In genomic region chr18:24426398-24427294, GRCh38 we compare ENCODE assay signal across 1 cellular context.
TF ChIP-seq lines count a peak whose summit lies in the region.

Gene IMPACT (plus strand): TSS chr18:24426670. CDS start chr18:24426757, 87 bp downstream.

TF ChIP-seq in H1, 55 proteins besides CTCF, POLR2A, EP300 and RAD21 (continued from another document):
- peak; percentile 32 to 81; a peak in 1 of 4 replicates for TF ChIP-seq SIN3A (conservative IDR thresholded peaks at IDR 0.05 in 1 of 2, IDR thresholded peaks at IDR 0.05 in 1 of 2; ENCODE audit: low read depth in 1 of 2, low read length in 2 of 2)
- no peak for TF ChIP-seq SP2 (IDR thresholded peaks at IDR 0.05; ENCODE audit: low read length)
- TF ChIP-seq SIX5 (IDR thresholded peaks at IDR 0.05; ENCODE audit: low read depth, low read length), result no peak
- no peak; the same call in 1 of the 2 replicates for TF ChIP-seq SP4 (IDR thresholded peaks at IDR 0.05; ENCODE audit: low read length)
- peak; percentile 57; the same call in 1 of the 2 replicates for TF ChIP-seq GTF2F1 (IDR thresholded peaks at IDR 0.05; ENCODE audit: borderline replicate concordance, low read depth, low read length)
- TF ChIP-seq CREB1 (IDR thresholded peaks at IDR 0.05), result peak; percentile 33; the same call in 1 of the 2 replicates
- no peak for TF ChIP-seq SP1 (IDR thresholded peaks at IDR 0.05; ENCODE audit: low read depth, low read length)
- peak; percentile 94 for TF ChIP-seq TAF1 (IDR thresholded peaks at IDR 0.05; ENCODE audit: low read depth, low read length)
- TF ChIP-seq YY1 (IDR thresholded peaks at IDR 0.05; ENCODE audit: low read depth, low read length), result peak; percentile 27; the same call in 1 of the 2 replicates
- TF ChIP-seq BRCA1 (IDR thresholded peaks at IDR 0.05; ENCODE audit: low read depth, low read length), result no peak
- TF ChIP-seq, protein P1, sequence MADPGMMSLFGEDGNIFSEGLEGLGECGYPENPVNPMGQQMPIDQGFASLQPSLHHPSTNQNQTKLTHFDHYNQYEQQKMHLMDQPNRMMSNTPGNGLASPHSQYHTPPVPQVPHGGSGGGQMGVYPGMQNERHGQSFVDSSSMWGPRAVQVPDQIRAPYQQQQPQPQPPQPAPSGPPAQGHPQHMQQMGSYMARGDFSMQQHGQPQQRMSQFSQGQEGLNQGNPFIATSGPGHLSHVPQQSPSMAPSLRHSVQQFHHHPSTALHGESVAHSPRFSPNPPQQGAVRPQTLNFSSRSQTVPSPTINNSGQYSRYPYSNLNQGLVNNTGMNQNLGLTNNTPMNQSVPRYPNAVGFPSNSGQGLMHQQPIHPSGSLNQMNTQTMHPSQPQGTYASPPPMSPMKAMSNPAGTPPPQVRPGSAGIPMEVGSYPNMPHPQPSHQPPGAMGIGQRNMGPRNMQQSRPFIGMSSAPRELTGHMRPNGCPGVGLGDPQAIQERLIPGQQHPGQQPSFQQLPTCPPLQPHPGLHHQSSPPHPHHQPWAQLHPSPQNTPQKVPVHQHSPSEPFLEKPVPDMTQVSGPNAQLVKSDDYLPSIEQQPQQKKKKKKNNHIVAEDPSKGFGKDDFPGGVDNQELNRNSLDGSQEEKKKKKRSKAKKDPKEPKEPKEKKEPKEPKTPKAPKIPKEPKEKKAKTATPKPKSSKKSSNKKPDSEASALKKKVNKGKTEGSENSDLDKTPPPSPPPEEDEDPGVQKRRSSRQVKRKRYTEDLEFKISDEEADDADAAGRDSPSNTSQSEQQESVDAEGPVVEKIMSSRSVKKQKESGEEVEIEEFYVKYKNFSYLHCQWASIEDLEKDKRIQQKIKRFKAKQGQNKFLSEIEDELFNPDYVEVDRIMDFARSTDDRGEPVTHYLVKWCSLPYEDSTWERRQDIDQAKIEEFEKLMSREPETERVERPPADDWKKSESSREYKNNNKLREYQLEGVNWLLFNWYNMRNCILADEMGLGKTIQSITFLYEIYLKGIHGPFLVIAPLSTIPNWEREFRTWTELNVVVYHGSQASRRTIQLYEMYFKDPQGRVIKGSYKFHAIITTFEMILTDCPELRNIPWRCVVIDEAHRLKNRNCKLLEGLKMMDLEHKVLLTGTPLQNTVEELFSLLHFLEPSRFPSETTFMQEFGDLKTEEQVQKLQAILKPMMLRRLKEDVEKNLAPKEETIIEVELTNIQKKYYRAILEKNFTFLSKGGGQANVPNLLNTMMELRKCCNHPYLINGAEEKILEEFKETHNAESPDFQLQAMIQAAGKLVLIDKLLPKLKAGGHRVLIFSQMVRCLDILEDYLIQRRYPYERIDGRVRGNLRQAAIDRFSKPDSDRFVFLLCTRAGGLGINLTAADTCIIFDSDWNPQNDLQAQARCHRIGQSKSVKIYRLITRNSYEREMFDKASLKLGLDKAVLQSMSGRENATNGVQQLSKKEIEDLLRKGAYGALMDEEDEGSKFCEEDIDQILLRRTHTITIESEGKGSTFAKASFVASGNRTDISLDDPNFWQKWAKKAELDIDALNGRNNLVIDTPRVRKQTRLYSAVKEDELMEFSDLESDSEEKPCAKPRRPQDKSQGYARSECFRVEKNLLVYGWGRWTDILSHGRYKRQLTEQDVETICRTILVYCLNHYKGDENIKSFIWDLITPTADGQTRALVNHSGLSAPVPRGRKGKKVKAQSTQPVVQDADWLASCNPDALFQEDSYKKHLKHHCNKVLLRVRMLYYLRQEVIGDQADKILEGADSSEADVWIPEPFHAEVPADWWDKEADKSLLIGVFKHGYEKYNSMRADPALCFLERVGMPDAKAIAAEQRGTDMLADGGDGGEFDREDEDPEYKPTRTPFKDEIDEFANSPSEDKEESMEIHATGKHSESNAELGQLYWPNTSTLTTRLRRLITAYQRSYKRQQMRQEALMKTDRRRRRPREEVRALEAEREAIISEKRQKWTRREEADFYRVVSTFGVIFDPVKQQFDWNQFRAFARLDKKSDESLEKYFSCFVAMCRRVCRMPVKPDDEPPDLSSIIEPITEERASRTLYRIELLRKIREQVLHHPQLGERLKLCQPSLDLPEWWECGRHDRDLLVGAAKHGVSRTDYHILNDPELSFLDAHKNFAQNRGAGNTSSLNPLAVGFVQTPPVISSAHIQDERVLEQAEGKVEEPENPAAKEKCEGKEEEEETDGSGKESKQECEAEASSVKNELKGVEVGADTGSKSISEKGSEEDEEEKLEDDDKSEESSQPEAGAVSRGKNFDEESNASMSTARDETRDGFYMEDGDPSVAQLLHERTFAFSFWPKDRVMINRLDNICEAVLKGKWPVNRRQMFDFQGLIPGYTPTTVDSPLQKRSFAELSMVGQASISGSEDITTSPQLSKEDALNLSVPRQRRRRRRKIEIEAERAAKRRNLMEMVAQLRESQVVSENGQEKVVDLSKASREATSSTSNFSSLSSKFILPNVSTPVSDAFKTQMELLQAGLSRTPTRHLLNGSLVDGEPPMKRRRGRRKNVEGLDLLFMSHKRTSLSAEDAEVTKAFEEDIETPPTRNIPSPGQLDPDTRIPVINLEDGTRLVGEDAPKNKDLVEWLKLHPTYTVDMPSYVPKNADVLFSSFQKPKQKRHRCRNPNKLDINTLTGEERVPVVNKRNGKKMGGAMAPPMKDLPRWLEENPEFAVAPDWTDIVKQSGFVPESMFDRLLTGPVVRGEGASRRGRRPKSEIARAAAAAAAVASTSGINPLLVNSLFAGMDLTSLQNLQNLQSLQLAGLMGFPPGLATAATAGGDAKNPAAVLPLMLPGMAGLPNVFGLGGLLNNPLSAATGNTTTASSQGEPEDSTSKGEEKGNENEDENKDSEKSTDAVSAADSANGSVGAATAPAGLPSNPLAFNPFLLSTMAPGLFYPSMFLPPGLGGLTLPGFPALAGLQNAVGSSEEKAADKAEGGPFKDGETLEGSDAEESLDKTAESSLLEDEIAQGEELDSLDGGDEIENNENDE (IDR thresholded peaks at IDR 0.05; ENCODE audit: insufficient replicate concordance, low read length), result no peak
- TF ChIP-seq TCF12 (IDR thresholded peaks at IDR 0.05; ENCODE audit: low read depth, low read length), result no peak
- TF ChIP-seq TEAD4 (IDR thresholded peaks at IDR 0.05; ENCODE audit: low read depth, low read length), result peak; percentile 36; the same call in 1 of the 2 replicates
- TF ChIP-seq CEBPB (IDR thresholded peaks at IDR 0.05; ENCODE audit: low read depth, low read length), result no peak
- no peak for TF ChIP-seq NRF1 (IDR thresholded peaks at IDR 0.05; ENCODE audit: low read depth, low read length)
- TF ChIP-seq RXRA (IDR thresholded peaks at IDR 0.05; ENCODE audit: insufficient read depth, low read depth, low read length), result no peak
- peak; percentile 51 for TF ChIP-seq SRF (IDR thresholded peaks at IDR 0.05; ENCODE audit: low read depth, low read length)
- TF ChIP-seq KDM4A (IDR thresholded peaks at IDR 0.05; ENCODE audit: low read depth, low read length, severe bottlenecking), result peak; percentile 59
- no peak for TF ChIP-seq HDAC6 (IDR thresholded peaks at IDR 0.05; ENCODE audit: low read depth, low read length)
- TF ChIP-seq RFX5 (IDR thresholded peaks at IDR 0.05; ENCODE audit: borderline replicate concordance, low read depth, low read length), result no peak
- TF ChIP-seq, protein P2, sequence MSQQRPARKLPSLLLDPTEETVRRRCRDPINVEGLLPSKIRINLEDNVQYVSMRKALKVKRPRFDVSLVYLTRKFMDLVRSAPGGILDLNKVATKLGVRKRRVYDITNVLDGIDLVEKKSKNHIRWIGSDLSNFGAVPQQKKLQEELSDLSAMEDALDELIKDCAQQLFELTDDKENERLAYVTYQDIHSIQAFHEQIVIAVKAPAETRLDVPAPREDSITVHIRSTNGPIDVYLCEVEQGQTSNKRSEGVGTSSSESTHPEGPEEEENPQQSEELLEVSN (IDR thresholded peaks at IDR 0.05), result no peak; the same call in 1 of the 2 replicates
- TF ChIP-seq, protein P3, sequence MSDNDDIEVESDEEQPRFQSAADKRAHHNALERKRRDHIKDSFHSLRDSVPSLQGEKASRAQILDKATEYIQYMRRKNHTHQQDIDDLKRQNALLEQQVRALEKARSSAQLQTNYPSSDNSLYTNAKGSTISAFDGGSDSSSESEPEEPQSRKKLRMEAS (IDR thresholded peaks at IDR 0.05), result peak; percentile 90
- peak; percentile 83 for TF ChIP-seq CHD2 (IDR thresholded peaks at IDR 0.05; ENCODE audit: low read length)
- TF ChIP-seq SAP30 (IDR thresholded peaks at IDR 0.05; ENCODE audit: insufficient read depth, insufficient replicate concordance, low read length), result no peak
- TF ChIP-seq, protein P4, sequence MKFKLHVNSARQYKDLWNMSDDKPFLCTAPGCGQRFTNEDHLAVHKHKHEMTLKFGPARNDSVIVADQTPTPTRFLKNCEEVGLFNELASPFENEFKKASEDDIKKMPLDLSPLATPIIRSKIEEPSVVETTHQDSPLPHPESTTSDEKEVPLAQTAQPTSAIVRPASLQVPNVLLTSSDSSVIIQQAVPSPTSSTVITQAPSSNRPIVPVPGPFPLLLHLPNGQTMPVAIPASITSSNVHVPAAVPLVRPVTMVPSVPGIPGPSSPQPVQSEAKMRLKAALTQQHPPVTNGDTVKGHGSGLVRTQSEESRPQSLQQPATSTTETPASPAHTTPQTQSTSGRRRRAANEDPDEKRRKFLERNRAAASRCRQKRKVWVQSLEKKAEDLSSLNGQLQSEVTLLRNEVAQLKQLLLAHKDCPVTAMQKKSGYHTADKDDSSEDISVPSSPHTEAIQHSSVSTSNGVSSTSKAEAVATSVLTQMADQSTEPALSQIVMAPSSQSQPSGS (IDR thresholded peaks at IDR 0.05; ENCODE audit: low read length), result no peak
- no peak for TF ChIP-seq BACH1 (IDR thresholded peaks at IDR 0.05; ENCODE audit: low read length)
- TF ChIP-seq SUZ12 (IDR thresholded peaks at IDR 0.05; ENCODE audit: low read length), result no peak
- TF ChIP-seq CTBP2 (IDR thresholded peaks at IDR 0.05; ENCODE audit: borderline replicate concordance, insufficient read depth, insufficient read length, low read length), result no peak
- TF ChIP-seq GABPA (IDR thresholded peaks at IDR 0.05; ENCODE audit: borderline replicate concordance, insufficient read depth, low read length), result peak; percentile 99
- TF ChIP-seq JUN (IDR thresholded peaks at IDR 0.05; ENCODE audit: low read depth, low read length), result no peak
- TF ChIP-seq ASH2L (IDR thresholded peaks at IDR 0.05; ENCODE audit: low read length), result peak; percentile 91
- no peak for TF ChIP-seq CBX8 (IDR thresholded peaks at IDR 0.05; ENCODE audit: borderline replicate concordance, low read depth, low read length)
- TF ChIP-seq BCL11A (IDR thresholded peaks at IDR 0.05; ENCODE audit: low read depth in 2 of 2, low read length in 2 of 2), result no peak
- TF ChIP-seq TBP (IDR thresholded peaks at IDR 0.05; ENCODE audit: low read depth, low read length), result peak; percentile 84
- TF ChIP-seq KDM1A (IDR thresholded peaks at IDR 0.05; ENCODE audit: borderline replicate concordance, low read length), result no peak
- no peak for TF ChIP-seq USF2 (IDR thresholded peaks at IDR 0.05; ENCODE audit: low read length)
- TF ChIP-seq ZNF274 (IDR thresholded peaks at IDR 0.05; ENCODE audit: borderline replicate concordance, extremely low read depth, low read length), result no peak
- TF ChIP-seq POLR2AphosphoS5 (IDR thresholded peaks at IDR 0.05; ENCODE audit: low read depth, low read length), result peak; percentile 95
- peak in 1 of 2 experiments; percentile 68; a peak in 1 of 4 replicates for TF ChIP-seq HDAC2 (IDR thresholded peaks at IDR 0.05; ENCODE audit: borderline replicate concordance in 1 of 2, low read depth in 2 of 2, low read length in 2 of 2)
- no peak for TF ChIP-seq SIRT6 (IDR thresholded peaks at IDR 0.05; ENCODE audit: low read length)
- TF ChIP-seq EZH2 (IDR thresholded peaks at IDR 0.05; ENCODE audit: low read depth, low read length, severe bottlenecking), result no peak
- TF ChIP-seq RBBP5 (IDR thresholded peaks at IDR 0.05; ENCODE audit: borderline replicate concordance, low read depth, low read length), result peak; percentile 97
- TF ChIP-seq CBX5 (IDR thresholded peaks at IDR 0.05; ENCODE audit: low read depth, low read length), result no peak
- peak; percentile 91 for TF ChIP-seq TAF7 (optimal IDR thresholded peaks at IDR 0.05; ENCODE audit: borderline replicate concordance, low read depth, low read length)
- peak; percentile 54 for TF ChIP-seq NANOG (IDR thresholded peaks at IDR 0.05; ENCODE audit: insufficient read depth, low read depth, low read length, poor library complexity, severe bottlenecking)
- no peak for TF ChIP-seq KDM5A (IDR thresholded peaks at IDR 0.05; ENCODE audit: low read length)
- TF ChIP-seq MAFK (IDR thresholded peaks at IDR 0.05; ENCODE audit: low read depth, low read length), result no peak
- TF ChIP-seq PHF8 (conservative IDR thresholded peaks at IDR 0.05; ENCODE audit: low read depth, low read length), result peak; percentile 92
- no peak for TF ChIP-seq FOSL1 (IDR thresholded peaks at IDR 0.05; ENCODE audit: insufficient read depth, low read depth, low read length)
